ENCODE assay signal across 9 cellular contexts in the genomic region with DNA sequence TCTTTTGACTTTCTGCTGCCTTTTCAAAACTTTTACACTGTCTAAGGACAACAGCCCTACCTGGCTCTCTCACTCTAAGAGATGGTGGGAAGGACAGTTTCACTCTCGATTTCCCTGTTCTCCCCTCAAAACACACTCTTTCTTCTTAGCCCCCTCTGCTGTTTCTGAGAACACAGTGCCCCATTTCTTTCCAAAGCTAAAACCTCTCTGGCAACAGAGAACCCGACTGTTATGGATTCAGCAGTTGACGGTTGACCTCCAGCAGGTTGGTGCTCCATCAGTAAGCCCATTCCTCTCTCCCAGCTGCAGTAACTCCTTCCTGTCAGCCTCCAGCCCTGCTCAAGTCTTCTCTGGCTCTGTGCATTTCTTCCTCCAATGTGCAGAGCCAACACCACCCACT.
A peak's percentile ranks its signal among the peaks of the same experiment; 100 is the strongest.
DNase-seq lines count a peak whose midpoint lies in the region; ATAC-seq and TF ChIP-seq lines count a peak whose summit lies in the region.
"Had no signal": no experiment of that assay in that cellular context is flagged by ENCODE, and none has a peak within 500 bp of the region (broad histone marks: within the 10 kb centered on the region; RNA-seq: fewer than 3 reads in every experiment).

No MANE protein-coding gene starts in this region.

- DNase-seq in GM23338 (ENCODE audit: low spot score) (peak; percentile 73), RWPE2 (ENCODE audit: low spot score) (no peak), foreskin keratinocyte (peak in 1 of 2 donors; percentile 30), gastrocnemius medialis (no peak), pons (ENCODE audit: low spot score) (no peak)
- no peak for DNase-seq in activated CD4-positive, alpha-beta T cell treated with anti-CD3 and anti-CD28 coated beads for 4 hours

- no peaks in the 10 kb centered on the region for H3K79me2 ChIP-seq in GM23338 (replicated peaks; ENCODE audit: insufficient read depth)

- H3K27ac ChIP-seq in GM23338 (ENCODE audit: low read depth) (no peak overlapping the region), RWPE2 (ENCODE audit: poor library complexity, severe bottlenecking) (peak overlapping the region; percentile 100), foreskin keratinocyte (no peak overlapping the region), gastrocnemius medialis (peak overlapping the region in 3 of 4 donors; percentile 18 to 42 (median 37))
- H3K27ac ChIP-seq: KMS-11 had no signal

- H3K4me1 ChIP-seq in GM23338 (ENCODE audit: insufficient read depth) (peaks cover 36% of the 10 kb centered on the region), RWPE2 (ENCODE audit: insufficient read depth, poor library complexity, severe bottlenecking) (peaks cover 29% of the 10 kb centered on the region), foreskin keratinocyte (peaks cover 30% of the 10 kb centered on the region), gastrocnemius medialis (peaks cover 32 to 33% of the 10 kb centered on the region in 2 donors)

- H4K20me1 ChIP-seq in GM23338 (replicated peaks; ENCODE audit: insufficient read depth): no peaks in the 10 kb centered on the region

- no peaks in the 10 kb centered on the region for H3K9me3 Mint-ChIP-seq in GM23338

- H3K36me3 Mint-ChIP-seq in GM23338 (ENCODE audit: low read depth): no peaks in the 10 kb centered on the region

- H2AFZ ChIP-seq in GM23338: no peak overlapping the region; the same call in 1 of the 2 replicates

- no peaks in the 10 kb centered on the region for H3F3A ChIP-seq in GM23338 (replicated peaks; ENCODE audit: low read depth)

- no peak for TF ChIP-seq POLR2A in gastrocnemius medialis (IDR thresholded peaks at IDR 0.05)

- no peak overlapping the region for H3K27ac Mint-ChIP-seq in GM23338

- H3K36me3 ChIP-seq in GM23338 (ENCODE audit: insufficient read depth) (no peaks in the 10 kb centered on the region), RWPE2 (ENCODE audit: low read depth) (no peaks in the 10 kb centered on the region), gastrocnemius medialis (no peaks in the 10 kb centered on the region)

- ATAC-seq in GM23338 (peak; percentile 67), RWPE2 (ENCODE audit: low read depth) (no peak), foreskin keratinocyte (no peak), gastrocnemius medialis (peak in 1 of 2 donors; percentile 45), GM18520 (IDR thresholded peaks at IDR 0.05; ENCODE audit: unreplicated experiment) (no peak), GM18519 (IDR thresholded peaks at IDR 0.05; ENCODE audit: low FRiP score, unreplicated experiment) (no peak)

- H3K4me3 ChIP-seq in GM23338 (no peak overlapping the region), RWPE2 (ENCODE audit: severe bottlenecking) (no peak overlapping the region), gastrocnemius medialis (no peak overlapping the region)

- no peaks in the 10 kb centered on the region for H3K9me2 ChIP-seq in GM23338 (ENCODE audit: insufficient read depth)

- H3K9me3 ChIP-seq in RWPE2 (ENCODE audit: severe bottlenecking) (no peaks in the 10 kb centered on the region), gastrocnemius medialis (no peaks in the 10 kb centered on the region)

- H3K27me3 Mint-ChIP-seq in GM23338 (ENCODE audit: insufficient read depth, low read depth, poor library complexity): peaks cover 15% of the 10 kb centered on the region

- TF ChIP-seq CTCF in GM23338 (conservative IDR thresholded peaks at IDR 0.05; ENCODE audit: low read depth in 2 of 2): peak; percentile 54 to 75
- peak; percentile 57 for TF ChIP-seq CTCF in RWPE2 (IDR thresholded peaks at IDR 0.05; ENCODE audit: poor library complexity, severe bottlenecking)
- TF ChIP-seq CTCF in foreskin keratinocyte (conservative IDR thresholded peaks at IDR 0.05): peak; percentile 73
- peak in 4 of 5 experiments; percentile 18 to 36 (median 25) for TF ChIP-seq CTCF in gastrocnemius medialis (IDR thresholded peaks at IDR 0.05 in 4 of 5, conservative IDR thresholded peaks at IDR 0.05 in 1 of 5)

- H3K27me3 ChIP-seq in GM23338 (ENCODE audit: insufficient read depth) (no peaks in the 10 kb centered on the region), RWPE2 (ENCODE audit: insufficient read depth, poor library complexity, severe bottlenecking) (no peaks in the 10 kb centered on the region), foreskin keratinocyte (no peaks in the 10 kb centered on the region), gastrocnemius medialis (no peaks in the 10 kb centered on the region)

- no peak overlapping the region for H3K4me2 ChIP-seq in GM23338
- H3K4me2 ChIP-seq: KMS-11 had no signal

- intact Hi-C loops in gastrocnemius medialis (cut with DNase I; ENCODE audit: low total_unique reads): loop anchor here (5.0 to 10.0 kb wide), 2 partner anchors 135 to 283 kb away; no protein-coding TSS in a partner anchor

- peaks cover 47% of the 10 kb centered on the region for H3K4me1 Mint-ChIP-seq in GM23338

- in situ Hi-C loops in gastrocnemius medialis (cut with MboI; ENCODE audit: low sequenced_read_pairs in 4 of 4): loop anchor here in 2 of 4 donors (10.0 kb wide), 3 partner anchors 75 to 305 kb away; no protein-coding TSS in a partner anchor

- H3K4me3 Mint-ChIP-seq in GM23338: no peak overlapping the region

TF ChIP-seq in GM23338, 12 proteins besides CTCF, POLR2A, EP300 and RAD21 (continues in another document):
- TF ChIP-seq STAT1 (IDR thresholded peaks at IDR 0.05; ENCODE audit: unreplicated experiment) (no peak), ZNF114 (CRISPR knock-in tag; IDR thresholded peaks at IDR 0.05) (no peak), CREB1 (CRISPR knock-in tag; IDR thresholded peaks at IDR 0.05; ENCODE audit: low read depth) (no peak), EZH2phosphoT487 (IDR thresholded peaks at IDR 0.05; ENCODE audit: unreplicated experiment) (no peak), EZH2 (IDR thresholded peaks at IDR 0.05; ENCODE audit: low read depth, unreplicated experiment) (no peak), ZNF331 (CRISPR knock-in tag; IDR thresholded peaks at IDR 0.05; ENCODE audit: low read depth) (no peak), JUNB (IDR thresholded peaks at IDR 0.05; ENCODE audit: unreplicated experiment) (no peak), NANOG (IDR thresholded peaks at IDR 0.05; ENCODE audit: borderline replicate concordance) (no peak)
- TF ChIP-seq, protein P1, sequence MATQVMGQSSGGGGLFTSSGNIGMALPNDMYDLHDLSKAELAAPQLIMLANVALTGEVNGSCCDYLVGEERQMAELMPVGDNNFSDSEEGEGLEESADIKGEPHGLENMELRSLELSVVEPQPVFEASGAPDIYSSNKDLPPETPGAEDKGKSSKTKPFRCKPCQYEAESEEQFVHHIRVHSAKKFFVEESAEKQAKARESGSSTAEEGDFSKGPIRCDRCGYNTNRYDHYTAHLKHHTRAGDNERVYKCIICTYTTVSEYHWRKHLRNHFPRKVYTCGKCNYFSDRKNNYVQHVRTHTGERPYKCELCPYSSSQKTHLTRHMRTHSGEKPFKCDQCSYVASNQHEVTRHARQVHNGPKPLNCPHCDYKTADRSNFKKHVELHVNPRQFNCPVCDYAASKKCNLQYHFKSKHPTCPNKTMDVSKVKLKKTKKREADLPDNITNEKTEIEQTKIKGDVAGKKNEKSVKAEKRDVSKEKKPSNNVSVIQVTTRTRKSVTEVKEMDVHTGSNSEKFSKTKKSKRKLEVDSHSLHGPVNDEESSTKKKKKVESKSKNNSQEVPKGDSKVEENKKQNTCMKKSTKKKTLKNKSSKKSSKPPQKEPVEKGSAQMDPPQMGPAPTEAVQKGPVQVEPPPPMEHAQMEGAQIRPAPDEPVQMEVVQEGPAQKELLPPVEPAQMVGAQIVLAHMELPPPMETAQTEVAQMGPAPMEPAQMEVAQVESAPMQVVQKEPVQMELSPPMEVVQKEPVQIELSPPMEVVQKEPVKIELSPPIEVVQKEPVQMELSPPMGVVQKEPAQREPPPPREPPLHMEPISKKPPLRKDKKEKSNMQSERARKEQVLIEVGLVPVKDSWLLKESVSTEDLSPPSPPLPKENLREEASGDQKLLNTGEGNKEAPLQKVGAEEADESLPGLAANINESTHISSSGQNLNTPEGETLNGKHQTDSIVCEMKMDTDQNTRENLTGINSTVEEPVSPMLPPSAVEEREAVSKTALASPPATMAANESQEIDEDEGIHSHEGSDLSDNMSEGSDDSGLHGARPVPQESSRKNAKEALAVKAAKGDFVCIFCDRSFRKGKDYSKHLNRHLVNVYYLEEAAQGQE (IDR thresholded peaks at IDR 0.05; ENCODE audit: unreplicated experiment): no peak

Comparison
In these comparisons a context has a peak if more than half of its experiments do, and no peak if none do; other contexts are left out.
1. H3K27ac ChIP-seq: peak in RWPE2 (single experiment) and gastrocnemius medialis (3 of 4); none in GM23338 (single experiment) and foreskin keratinocyte (single experiment).
2. Peak in every context shown above with its lines, with median percentiles within 50 percentile points of each other: CTCF ChIP-seq.